Comparison of ENCODE assay signal across 19 cellular contexts in the genomic region with DNA sequence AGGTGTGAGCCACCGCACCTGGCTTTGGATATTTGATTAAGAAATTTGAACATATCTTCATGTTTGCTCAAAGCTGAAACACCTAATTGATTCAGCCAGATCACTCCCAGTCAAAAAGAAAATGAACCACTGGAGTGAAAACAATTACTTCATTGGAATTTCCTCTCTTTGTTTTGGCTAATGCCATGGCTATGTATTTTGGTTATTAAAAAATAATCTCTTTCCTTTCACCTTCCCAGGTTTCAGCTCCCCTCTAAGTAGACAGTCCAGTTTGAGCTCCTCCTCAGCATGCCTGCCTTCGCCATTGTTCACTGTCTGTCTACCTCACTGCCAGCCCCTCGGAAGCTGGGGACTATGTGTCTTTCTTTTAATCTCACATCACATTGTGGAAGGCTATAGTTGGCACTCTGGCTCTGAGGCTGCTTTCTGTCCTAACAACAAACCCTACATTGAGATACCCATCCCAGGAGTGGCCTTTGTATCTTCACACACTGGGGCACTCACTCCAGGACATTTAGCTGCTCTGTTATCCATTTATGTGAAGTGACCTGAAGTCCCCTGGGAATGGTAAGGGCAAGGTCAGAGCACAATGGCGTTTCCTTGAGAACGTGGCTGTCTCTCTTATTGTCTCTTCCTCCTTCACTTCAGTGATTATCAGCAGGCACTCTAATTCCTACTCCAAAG.
A peak's percentile ranks its signal among the peaks of the same experiment; 100 is the strongest.
DNase-seq lines count a peak whose midpoint lies in the region; ATAC-seq, FAIRE-seq and TF ChIP-seq lines count a peak whose summit lies in the region.
"Had no signal": no experiment of that assay in that cellular context is flagged by ENCODE, and none has a peak within 500 bp of the region (broad histone marks: within the 10 kb centered on the region; RNA-seq: fewer than 3 reads in every experiment).

No MANE protein-coding gene starts in this region.

- H3K4me2 ChIP-seq in H1 (ENCODE audit: insufficient read depth in 1 of 2, low read depth in 2 of 2, low read length in 2 of 2): no peak overlapping the region
- no peak overlapping the region for H3K4me2 ChIP-seq in mesendoderm (ENCODE audit: low read length)

- H3K56ac ChIP-seq in H1 (replicated peaks; ENCODE audit: insufficient read length, low read depth, low read length) (no peak overlapping the region), mesendoderm (ENCODE audit: low read length) (no peak overlapping the region)

- H2BK15ac ChIP-seq in H1 (ENCODE audit: low read length) (no peak overlapping the region), mesendoderm (replicated peaks; ENCODE audit: low read depth) (no peak overlapping the region)

- H2BK5ac ChIP-seq in H1 (ENCODE audit: low read depth, low read length) (no peak overlapping the region), mesendoderm (ENCODE audit: low read length) (no peak overlapping the region)

- H4K20me1 ChIP-seq in H1 (replicated peaks in 1 of 2; ENCODE audit: control insufficient read depth in 1 of 2, insufficient read depth in 2 of 2, low read length in 2 of 2): no peaks in the 10 kb centered on the region

- intact Hi-C loops in CD8-positive, alpha-beta T cell (cut with DNase I, micrococcal nuclease): no loop called here

- H3K4me1 ChIP-seq in H1 (replicated peaks in 1 of 4; ENCODE audit: control insufficient read depth in 3 of 4, insufficient read depth in 4 of 4, low read length in 3 of 4) (no peaks in the 10 kb centered on the region), mesendoderm (ENCODE audit: control insufficient read depth, low read depth, low read length) (no peaks in the 10 kb centered on the region)
- no peaks in the 10 kb centered on the region for H3K4me1 ChIP-seq in CD8-positive, alpha-beta T cell (ENCODE audit: insufficient read depth, low read length)
- H3K4me1 ChIP-seq: breast epithelium, gastrocnemius medialis, tibial artery had no signal

- peak overlapping the region; percentile 51; the same call in 1 of the 2 replicates for H4K8ac ChIP-seq in H1 (ENCODE audit: extremely low read depth, insufficient read depth, low read length)
- H4K8ac ChIP-seq in mesendoderm (ENCODE audit: low read depth, low read length): no peak overlapping the region

- no peak for FAIRE-seq in H1 (lab: Jason Lieb, UNC)

- no peak overlapping the region for H2BK12ac ChIP-seq in H1 (ENCODE audit: low read depth, low read length)

- TF ChIP-seq POLR2A in H1 (IDR thresholded peaks at IDR 0.05; ENCODE audit: control extremely low read depth in 1 of 2, low read depth in 2 of 2, low read length in 2 of 2): no peak

- no peak overlapping the region for H2AFZ ChIP-seq in H1 (ENCODE audit: low read length)

- no peak overlapping the region for H3K18ac ChIP-seq in H1 (ENCODE audit: extremely low read depth, low read length)
- H3K18ac ChIP-seq in mesendoderm (ENCODE audit: low read length): no peak overlapping the region

- H2BK20ac ChIP-seq in H1 (ENCODE audit: low read length): no peak overlapping the region

- H2AK5ac ChIP-seq in H1 (ENCODE audit: low read depth, low read length) (no peak overlapping the region), mesendoderm (ENCODE audit: low read length) (no peak overlapping the region)

- H3K4me3 Mint-ChIP-seq in CD8-positive, alpha-beta T cell: no peak overlapping the region
- H3K4me3 Mint-ChIP-seq: activated CD4-positive, alpha-beta T cell treated with anti-CD3 and anti-CD28 coated beads, Interleukin-2, amount 10 ng/mL, durations not matched to agents 24 days and 14 days had no signal

- POLR2A ChIA-PET in H1 (lab: Charles Lee; ENCODE audit: partially characterized antibody): no interaction called here
- POLR2A ChIA-PET in CD8-positive, alpha-beta T cell (lab: Charles Lee): no interaction called here

- DNase-seq in AG20443 (ENCODE audit: low spot score) (peak; percentile 8), H1 (ENCODE audit: low read depth in 1 of 2, low spot score in 2 of 2) (no peak), mesendoderm (peak; percentile 1), SW480 (ENCODE audit: low spot score) (no peak)
- no peak for DNase-seq in CD8-positive, alpha-beta T cell
- DNase-seq: activated CD4-positive, alpha-beta T cell treated with anti-CD3 and anti-CD28 coated beads, Interleukin-2, amount 10 ng/mL, durations not matched to agents 24 days and 14 days; activated effector memory CD4-positive, alpha-beta T cell treated with anti-CD3 and anti-CD28 coated beads, Interleukin-2, amount 50 U/mL, for 16 hours; gastrocnemius medialis; Kasumi-1; NCI-H1694 treated with DMSO at 0.1 percent for 48 hours; NCI-H345; stimulated activated CD4-positive, alpha-beta T cell treated with anti-CD3 and anti-CD28 coated beads, Interleukin-1b, Interleukin-23, amount 100 ng/mL, for 48 hours; stimulated activated naive CD8-positive, alpha-beta T cell treated with anti-CD3 and anti-CD28 coated beads, Interleukin-15, Interleukin-2, amounts not matched to agents 100 U/mL and 50 U/mL, for 24 hours; tibial artery had no signal

- TF ChIP-seq CTCF in H1 (IDR thresholded peaks at IDR 0.05; ENCODE audit: control extremely low read depth in 1 of 3, insufficient read depth in 1 of 3, low read depth in 1 of 3, low read length in 3 of 3): no peak
- no peak for TF ChIP-seq CTCF in CD8-positive, alpha-beta T cell (IDR thresholded peaks at IDR 0.05)

- peak; percentile 37; the same call in 1 of the 2 replicates for TF ChIP-seq EP300 in Ishikawa (IDR thresholded peaks at IDR 0.05; ENCODE audit: borderline replicate concordance)
- no peak for TF ChIP-seq EP300 in H1 (IDR thresholded peaks at IDR 0.05; ENCODE audit: borderline replicate concordance in 1 of 2, low read depth in 2 of 2, low read length in 2 of 2)

- H3K4me1 Mint-ChIP-seq in CD8-positive, alpha-beta T cell (ENCODE audit: low read depth): no peaks in the 10 kb centered on the region
- H3K4me1 Mint-ChIP-seq: activated CD4-positive, alpha-beta T cell treated with anti-CD3 and anti-CD28 coated beads, Interleukin-2, amount 10 ng/mL, durations not matched to agents 24 days and 14 days had no signal

- H3K23me2 ChIP-seq in H1 (ENCODE audit: low read depth, low read length): no peaks in the 10 kb centered on the region

- H3K27me3 ChIP-seq in H1 (replicated peaks in 1 of 4; ENCODE audit: control insufficient read depth in 3 of 4, extremely low read depth in 1 of 4, insufficient read depth in 3 of 4, low read length in 3 of 4) (no peaks in the 10 kb centered on the region), mesendoderm (ENCODE audit: insufficient read depth, low read length, poor library complexity) (no peaks in the 10 kb centered on the region)
- H3K27me3 ChIP-seq in CD8-positive, alpha-beta T cell (ENCODE audit: insufficient read depth, low read length): no peaks in the 10 kb centered on the region
- H3K27me3 ChIP-seq: breast epithelium, gastrocnemius medialis, tibial artery had no signal

- H3K14ac ChIP-seq in H1 (ENCODE audit: insufficient read length): no peak overlapping the region

- H3K79me1 ChIP-seq in H1 (ENCODE audit: low read depth, low read length) (no peaks in the 10 kb centered on the region), mesendoderm (ENCODE audit: low read length) (no peaks in the 10 kb centered on the region)

- H4K91ac ChIP-seq in H1 (replicated peaks; ENCODE audit: insufficient read length, low read length): no peak overlapping the region

- H3K9me3 ChIP-seq in H1 (ENCODE audit: insufficient read depth in 2 of 2, low read depth in 1 of 2, low read length in 1 of 2): 0 out of 4 replicates have a peak, but pooled peaks cover 4% of the 10 kb centered on the region in 2 experiments
- no peaks in the 10 kb centered on the region for H3K9me3 ChIP-seq in CD8-positive, alpha-beta T cell (ENCODE audit: low read length)

- 96% methylated on average over 5 of the region's 5 CpGs; no CpG with 5 or more reads in 1 of the 2 experiments for WGBS in H1 (ENCODE audit: extremely low coverage in 1 of 2, insufficient coverage in 1 of 2, insufficient read length in 1 of 2, insufficient replicate concordance in 2 of 2, low coverage in 1 of 2, low lambda C conversion rate in 2 of 2, missing lambda C conversion rate in 1 of 2), 2 experiments
- WGBS in mesendoderm (ENCODE audit: extremely low coverage, insufficient coverage, low lambda C conversion rate): no CpG with 5 or more reads among the region's 5 CpGs

- H2BK120ac ChIP-seq in H1 (replicated peaks; ENCODE audit: low read depth, low read length): no peak overlapping the region
- H2BK120ac ChIP-seq in mesendoderm (ENCODE audit: low read depth, low read length): no peak overlapping the region

- H3K27ac ChIP-seq in H1 (ENCODE audit: low read depth, low read length) (no peak overlapping the region), mesendoderm (ENCODE audit: low read depth, low read length) (no peak overlapping the region)
- H3K27ac ChIP-seq in CD8-positive, alpha-beta T cell (ENCODE audit: low read depth, low read length): no peak overlapping the region
- H3K27ac ChIP-seq: tibial artery had no signal

- H3K4me3 ChIP-seq in H1 (ENCODE audit: extremely low read depth in 1 of 4, insufficient read depth in 2 of 4, low read depth in 3 of 4, low read length in 4 of 4): no peak overlapping the region
- H3K4me3 ChIP-seq in mesendoderm (ENCODE audit: low read length): no peak overlapping the region
- no peak overlapping the region for H3K4me3 ChIP-seq in CD8-positive, alpha-beta T cell (ENCODE audit: low read depth, low read length)
- H3K4me3 ChIP-seq: breast epithelium, gastrocnemius medialis, tibial artery had no signal

- CTCF ChIA-PET in H1 (lab: Charles Lee; ENCODE audit: partially characterized antibody): interaction anchor here (0.7 to 1.2 kb wide), 2 partner anchors 11 to 86 kb away, joined by 3 to 4 read pairs; no protein-coding TSS in a partner anchor
- CTCF ChIA-PET in CD8-positive, alpha-beta T cell (lab: Charles Lee): no interaction called here

- H4K5ac ChIP-seq in H1 (ENCODE audit: insufficient read length, low read depth, low read length): no peak overlapping the region
- no peak overlapping the region for H4K5ac ChIP-seq in mesendoderm (ENCODE audit: low read length)

- ATAC-seq in CD8-positive, alpha-beta T cell: no peak
- no peak for ATAC-seq in HG03342 (IDR thresholded peaks at IDR 0.05; ENCODE audit: unreplicated experiment)
- ATAC-seq in HG02884 (IDR thresholded peaks at IDR 0.05; ENCODE audit: unreplicated experiment): no peak
- ATAC-seq: gastrocnemius medialis; left lobe of liver; stimulated activated naive CD8-positive, alpha-beta T cell treated with anti-CD3 and anti-CD28 coated beads, Interleukin-15, Interleukin-2, amounts not matched to agents 100 U/mL and 50 U/mL, for 24 hours had no signal

- H3K9ac ChIP-seq in H1 (replicated peaks in 1 of 4; ENCODE audit: extremely low read depth in 1 of 4, low read depth in 3 of 4, low read length in 3 of 4) (no peak overlapping the region), mesendoderm (ENCODE audit: low read length) (no peak overlapping the region)

- no peaks in the 10 kb centered on the region for H3K27me3 Mint-ChIP-seq in CD8-positive, alpha-beta T cell (ENCODE audit: low read depth)
- H3K27me3 Mint-ChIP-seq: activated CD4-positive, alpha-beta T cell treated with anti-CD3 and anti-CD28 coated beads, Interleukin-2, amount 10 ng/mL, durations not matched to agents 24 days and 14 days had no signal

- H3K9me3 Mint-ChIP-seq in CD8-positive, alpha-beta T cell: peaks cover 6% of the 10 kb centered on the region

- no peak overlapping the region for H3K27ac Mint-ChIP-seq in CD8-positive, alpha-beta T cell
- H3K27ac Mint-ChIP-seq: activated CD4-positive, alpha-beta T cell treated with anti-CD3 and anti-CD28 coated beads, Interleukin-2, amount 10 ng/mL, durations not matched to agents 24 days and 14 days had no signal

- H3K79me2 ChIP-seq in H1 (ENCODE audit: control insufficient read depth in 1 of 2, insufficient read depth in 2 of 2, low read length in 2 of 2): no peaks in the 10 kb centered on the region
- no peaks in the 10 kb centered on the region for H3K79me2 ChIP-seq in mesendoderm (ENCODE audit: control insufficient read depth, insufficient read depth, low read length)

- H3K4ac ChIP-seq in H1 (replicated peaks; ENCODE audit: insufficient read length, low read depth, low read length): no peak overlapping the region
- H3K4ac ChIP-seq in mesendoderm (ENCODE audit: low read depth, low read length): no peak overlapping the region

- H3K36me3 Mint-ChIP-seq in CD8-positive, alpha-beta T cell: no peaks in the 10 kb centered on the region

- H3K23ac ChIP-seq in H1 (ENCODE audit: insufficient read length) (no peak overlapping the region), mesendoderm (ENCODE audit: low read length) (no peak overlapping the region)

- TF ChIP-seq RAD21 in Ishikawa (IDR thresholded peaks at IDR 0.05; ENCODE audit: low read depth): no peak
- TF ChIP-seq RAD21 in H1 (IDR thresholded peaks at IDR 0.05 in 1 of 2, conservative IDR thresholded peaks at IDR 0.05 in 1 of 2; ENCODE audit: low read depth in 2 of 2, low read length in 2 of 2): no peak

- H3K36me3 ChIP-seq in H1 (ENCODE audit: control insufficient read depth in 2 of 4, insufficient read depth in 4 of 4, low read length in 3 of 4) (no peaks in the 10 kb centered on the region), mesendoderm (ENCODE audit: control insufficient read depth, insufficient read depth, low read length) (no peaks in the 10 kb centered on the region)
- no peaks in the 10 kb centered on the region for H3K36me3 ChIP-seq in CD8-positive, alpha-beta T cell (ENCODE audit: insufficient read depth, low read length)
- H3K36me3 ChIP-seq: breast epithelium, gastrocnemius medialis, tibial artery had no signal

Comparison
In these comparisons a context has a peak if more than half of its experiments do, and no peak if none do; other contexts are left out.
1. DNase-seq: peak in AG20443 (single experiment) and mesendoderm (single experiment); none in H1 (0 of 2), CD8-positive, alpha-beta T cell (0 of 7) and SW480 (single experiment).